In the genomic region with DNA sequence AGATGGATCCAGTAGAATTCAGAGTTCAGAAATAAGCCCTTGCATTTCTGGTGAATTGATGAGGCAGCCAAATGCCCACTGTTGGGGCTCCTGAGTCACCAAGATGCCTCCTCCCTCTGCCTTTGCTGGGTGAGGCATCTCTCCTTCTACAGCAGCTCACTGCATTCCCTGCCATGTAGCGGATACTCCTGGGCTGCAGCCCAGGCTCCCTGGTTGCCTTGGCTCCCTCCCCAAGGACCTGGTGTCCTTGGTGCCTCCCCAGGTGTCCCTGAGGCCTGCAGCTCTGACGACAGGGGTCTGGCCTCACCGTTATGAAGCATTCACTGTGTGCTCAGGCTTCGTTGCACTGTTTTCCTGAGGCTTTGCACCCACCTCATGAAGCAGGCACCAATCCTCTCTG, we compare ENCODE assay signal across 15 cellular contexts. TPM values are rescaled to one million over a fixed set of nuclear protein-coding genes. Genes with fewer than 3 reads are reported as not detected.
A peak's percentile ranks its signal among the peaks of the same experiment; 100 is the strongest.
DNase-seq lines count a peak whose midpoint lies in the region; FAIRE-seq and TF ChIP-seq lines count a peak whose summit lies in the region.
"Had no signal": no experiment of that assay in that cellular context is flagged by ENCODE, and none has a peak within 500 bp of the region (broad histone marks: within the 10 kb centered on the region; RNA-seq: fewer than 3 reads in every experiment).

No MANE protein-coding gene starts in this region.

- no peaks in the 10 kb centered on the region for H3K9me3 ChIP-seq in BLaER1
- no peaks in the 10 kb centered on the region for H3K9me3 ChIP-seq in osteoblast (ENCODE audit: low read depth, low read length)
- no peaks in the 10 kb centered on the region for H3K9me3 ChIP-seq in BE2C

- H4K20me1 ChIP-seq in BLaER1 (peaks cover 12% of the 10 kb centered on the region; the same call in 1 of the 2 replicates), osteoblast (ENCODE audit: insufficient read depth, low read length) (no peaks in the 10 kb centered on the region)

- H3K27me3 ChIP-seq in BLaER1 = no peaks in the 10 kb centered on the region
- H3K27me3 ChIP-seq in bronchial epithelial cell (ENCODE audit: control insufficient read depth, insufficient read depth, low read length) = peaks cover 2% of the 10 kb centered on the region
- H3K27me3 ChIP-seq in osteoblast (ENCODE audit: insufficient read depth, low read length) = peaks cover 14% of the 10 kb centered on the region
- no peaks in the 10 kb centered on the region for H3K27me3 ChIP-seq in BE2C

- H3K4me3 ChIP-seq in BLaER1 (no peak overlapping the region), bronchial epithelial cell (ENCODE audit: low read depth, low read length) (no peak overlapping the region), osteoblast (ENCODE audit: insufficient read depth, low read length) (no peak overlapping the region), BE2C (ENCODE audit: low read depth, low read length) (no peak overlapping the region)

- H3K36me3 ChIP-seq in BLaER1 (peaks cover 53% of the 10 kb centered on the region), bronchial epithelial cell (ENCODE audit: control insufficient read depth, insufficient read depth, low read length) (no peaks in the 10 kb centered on the region), osteoblast (ENCODE audit: insufficient read depth, low read length) (no peaks in the 10 kb centered on the region), BE2C (no peaks in the 10 kb centered on the region)

- H3K27ac ChIP-seq in BLaER1 (peak overlapping the region; percentile 4; the same call in 1 of the 2 replicates), osteoblast (ENCODE audit: low read depth, low read length) (no peak overlapping the region)

- H3K79me2 ChIP-seq in osteoblast (ENCODE audit: insufficient read depth, low read length) = no peaks in the 10 kb centered on the region

- H3K9ac ChIP-seq in BLaER1 = no peak overlapping the region

- H3K4me1 ChIP-seq in BLaER1 (peaks cover 56% of the 10 kb centered on the region), osteoblast (ENCODE audit: insufficient read depth, low read length) (no peaks in the 10 kb centered on the region), BE2C (no peaks in the 10 kb centered on the region)

- DNase-seq in HTR-8/SVneo (ENCODE audit: insufficient read length, low spot score) = no peak
- DNase-seq in bronchial epithelial cell (ENCODE audit: low read depth) = no peak
- peak; percentile 53 for DNase-seq in osteoblast (ENCODE audit: insufficient read length, low spot score, missing footprints)
- no peak for DNase-seq in NOMO-1 treated with DMSO at 0.1 percent for 48 hours (lab: John Stamatoyannopoulos, UW; ENCODE audit: unreplicated experiment)
- DNase-seq in BE2C = no peak
- DNase-seq: AML-193; C1 segment of cervical spinal cord; Calu3; CD4-positive, alpha-beta T cell; DMS 273 treated with DMSO at 0.1 percent for 48 hours had no signal

- H3K4me2 ChIP-seq in BLaER1 (no peak overlapping the region), osteoblast (ENCODE audit: insufficient read depth, low read length) (no peak overlapping the region)

- no peak overlapping the region for H2AFZ ChIP-seq in osteoblast (ENCODE audit: low read length)

- FAIRE-seq in HTR-8/SVneo (lab: Jason Lieb, UNC) = peak; percentile 13
- peak; percentile 7 for FAIRE-seq in bronchial epithelial cell (lab: Jason Lieb, UNC)
- FAIRE-seq: GM18507, H54 had no signal

- TF ChIP-seq CTCF in bronchial epithelial cell (IDR thresholded peaks at IDR 0.05; ENCODE audit: insufficient read depth, low read length, severe bottlenecking) (no peak), osteoblast (IDR thresholded peaks at IDR 0.05; ENCODE audit: extremely low read depth, low read depth, low read length) (no peak), BE2C (IDR thresholded peaks at IDR 0.05; ENCODE audit: low read depth, low read length) (no peak)

RNA-seq across cellular contexts. Expression of gene RAP1GAP2, which starts 7.7 kb away (rescaled TPM):
- total RNA-seq in bronchial epithelial cell = 11.4 and 15.0 TPM in 2 replicates
- total RNA-seq in osteoblast = 2.7 and 2.9 TPM in 2 replicates
- 52.5 TPM for polyA plus RNA-seq in BE2C (2012; ENCODE audit: insufficient read depth, insufficient read length, low read depth)

RNA-seq across cellular contexts. Expression of gene CCDC92B, which starts 54.5 kb away (rescaled TPM):
- not detected in 2 replicates for total RNA-seq in bronchial epithelial cell
- total RNA-seq in osteoblast = not detected in 2 replicates
- 9.4 TPM for polyA plus RNA-seq in BE2C (2012; ENCODE audit: insufficient read depth, insufficient read length, low read depth)
- total RNA-seq: Calu3, Daoy had no signal
- polyA plus RNA-seq: IgD-negative memory B cell had no signal
